In the genomic region with DNA sequence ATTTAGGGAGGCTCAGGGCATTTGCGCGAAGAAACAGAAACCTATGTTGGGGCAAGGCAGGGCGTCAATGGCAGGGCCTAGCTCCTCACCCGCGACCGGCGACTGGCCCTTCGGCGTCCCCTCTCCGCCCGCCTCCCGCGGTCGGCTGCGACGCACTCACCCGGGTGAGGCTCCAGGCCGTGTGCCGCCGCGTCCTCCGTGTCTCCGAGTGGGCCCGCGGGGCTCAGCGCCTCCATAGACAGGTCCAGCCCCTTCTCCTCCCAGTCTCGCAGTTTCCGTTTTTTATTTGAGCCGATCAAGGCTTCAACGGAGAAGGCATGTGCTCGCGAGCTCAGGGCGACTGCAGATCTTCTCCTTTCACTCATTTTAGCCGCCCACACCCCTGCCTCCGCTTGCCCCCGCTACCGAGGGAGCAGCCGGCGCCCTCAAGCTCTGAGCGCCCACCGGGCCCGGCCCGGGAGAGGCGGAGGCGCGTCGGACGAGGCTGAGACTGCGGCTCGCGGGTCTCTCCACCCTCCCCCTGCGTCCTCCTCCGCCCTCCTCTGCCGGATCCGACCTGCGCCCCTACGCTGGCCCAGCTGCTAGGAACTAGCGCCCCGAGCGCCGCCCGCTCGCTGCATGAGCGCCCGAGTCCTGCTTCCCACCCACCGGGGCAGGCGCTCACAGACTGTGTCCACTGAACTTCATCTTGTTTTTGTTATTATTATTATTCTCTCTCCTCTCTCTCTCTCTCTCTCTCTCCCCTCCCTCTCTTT, we compare ENCODE assay signal across 8 cellular contexts. TPM values are rescaled to one million over a fixed set of nuclear protein-coding genes. Genes with fewer than 3 reads are reported as not detected.
DNase-seq lines count a peak whose midpoint lies in the region; ATAC-seq and TF ChIP-seq lines count a peak whose summit lies in the region.

No MANE protein-coding gene starts in this region.

- no peak for TF ChIP-seq CTCF in fibroblast of villous mesenchyme (IDR thresholded peaks at IDR 0.05; ENCODE audit: insufficient read depth, low read depth, low read length)
- no peak for TF ChIP-seq CTCF in GM13976 (IDR thresholded peaks at IDR 0.05; ENCODE audit: borderline replicate concordance, control extremely low read depth, extremely low read depth, insufficient read depth, missing control alignments)

- peak; percentile 49 for ATAC-seq in GM18498 (IDR thresholded peaks at IDR 0.05; ENCODE audit: unreplicated experiment)

- H3K4me3 ChIP-seq in fibroblast of villous mesenchyme (ENCODE audit: low read depth, low read length): peak overlapping the region; percentile 40

- in situ Hi-C loops in GM13976 (cut with MboI; ENCODE audit: low sequenced_read_pairs, unreplicated experiment): no loop called here

- DNase-seq in NCI-H69 (lab: John Stamatoyannopoulos, UW) (peak; percentile 48), fibroblast of villous mesenchyme (ENCODE audit: low read depth) (no peak), retina (peak; percentile 86), NCI-H187 (lab: John Stamatoyannopoulos, UW) (no peak), activated gamma-delta T cell treated with Interleukin-2 at 50 U/mL for 16 hours (no peak), GF-D8 (lab: John Stamatoyannopoulos, UW) (no peak), GM13976 (ENCODE audit: low spot score) (no peak)

RNA-seq across cellular contexts. Expression of a gene that starts 0.5 kb away (rescaled TPM):
- total RNA-seq in fibroblast of villous mesenchyme: under 0.01 TPM in 2 replicates

Comparison
In these comparisons a context has a peak if more than half of its experiments do, and no peak if none do; other contexts are left out.
1. DNase-seq: peak in NCI-H69 (single experiment) and retina (single experiment); none in fibroblast of villous mesenchyme (single experiment), NCI-H187 (0 of 2), activated gamma-delta T cell treated with Interleukin-2 at 50 U/mL for 16 hours (single experiment), GF-D8 (single experiment) and GM13976 (single experiment).